Comparison of ENCODE assay signal across 20 cellular contexts in the genomic region with DNA sequence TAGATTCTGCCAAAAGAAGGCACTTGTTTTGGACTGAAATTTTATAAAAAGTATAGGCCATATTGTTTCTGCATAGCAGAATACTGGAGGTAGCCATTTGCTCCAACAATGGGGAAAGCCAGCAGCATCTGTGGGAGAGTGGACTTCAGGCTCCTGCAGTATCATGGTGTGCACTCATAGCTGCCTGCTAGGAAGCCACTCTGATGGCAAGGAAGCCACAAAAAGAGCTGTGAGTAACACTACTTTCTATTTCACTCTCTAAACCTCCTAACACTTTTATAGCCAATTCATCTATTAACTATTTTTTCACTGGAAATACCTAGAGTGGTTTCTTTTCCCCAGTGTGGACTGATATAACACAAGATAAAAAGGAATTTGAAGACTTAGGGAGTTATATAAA.
A peak's percentile ranks its signal among the peaks of the same experiment; 100 is the strongest.
DNase-seq lines count a peak whose midpoint lies in the region; ATAC-seq and TF ChIP-seq lines count a peak whose summit lies in the region.
"Had no signal": no experiment of that assay in that cellular context is flagged by ENCODE, and none has a peak within 500 bp of the region (broad histone marks: within the 10 kb centered on the region; RNA-seq: fewer than 3 reads in every experiment).

No MANE protein-coding gene starts in this region.

- intact Hi-C loops in vagina (cut with DNase I), result no loop called here

- H3K27ac Mint-ChIP-seq in activated T-cell treated with anti-CD3 and anti-CD28 coated beads, Interleukin-2, amount 50 U/mL, for 72 hours, result no peak overlapping the region
- no peak overlapping the region for H3K27ac Mint-ChIP-seq in activated T-cell treated with anti-CD3 and anti-CD28 coated beads, Interleukin-2, amount 50 U/mL, for 24 hours
- no peak overlapping the region for H3K27ac Mint-ChIP-seq in stimulated activated naive CD8-positive, alpha-beta T cell treated with anti-CD3 and anti-CD28 coated beads, Interleukin-15, amount 100 ng/mL, for 72 hours
- H3K27ac Mint-ChIP-seq: CD8-positive, alpha-beta T cell had no signal

- H3K4me3 Mint-ChIP-seq in activated T-cell treated with anti-CD3 and anti-CD28 coated beads, Interleukin-2, amount 50 U/mL, for 72 hours, result no peak overlapping the region
- H3K4me3 Mint-ChIP-seq in activated T-cell treated with anti-CD3 and anti-CD28 coated beads, Interleukin-2, amount 50 U/mL, for 24 hours, result no peak overlapping the region
- no peak overlapping the region for H3K4me3 Mint-ChIP-seq in stimulated activated naive CD8-positive, alpha-beta T cell treated with anti-CD3 and anti-CD28 coated beads, Interleukin-15, amount 100 ng/mL, for 72 hours
- H3K4me3 Mint-ChIP-seq: CD8-positive, alpha-beta T cell had no signal

- H3K4me3 ChIP-seq in vagina, result no peak overlapping the region
- H3K4me3 ChIP-seq: BLaER1, PC-9, SJSA1 had no signal

- peaks cover 0 to 2% of the 10 kb centered on the region in 2 donors for H3K9me3 Mint-ChIP-seq in activated T-cell treated with anti-CD3 and anti-CD28 coated beads, Interleukin-2, amount 50 U/mL, for 72 hours
- H3K9me3 Mint-ChIP-seq in activated T-cell treated with anti-CD3 and anti-CD28 coated beads, Interleukin-2, amount 50 U/mL, for 24 hours, result no peaks in the 10 kb centered on the region
- no peaks in the 10 kb centered on the region for H3K9me3 Mint-ChIP-seq in stimulated activated naive CD8-positive, alpha-beta T cell treated with anti-CD3 and anti-CD28 coated beads, Interleukin-15, amount 100 ng/mL, for 72 hours
- H3K9me3 Mint-ChIP-seq: CD8-positive, alpha-beta T cell had no signal

- TF ChIP-seq POLR2A in vagina (IDR thresholded peaks at IDR 0.05), result no peak

- no peak overlapping the region for H3K27ac ChIP-seq in vagina
- H3K27ac ChIP-seq: BLaER1, PC-9, SJSA1 had no signal

- no peaks in the 10 kb centered on the region for H3K4me1 ChIP-seq in vagina
- H3K4me1 ChIP-seq: BLaER1, SJSA1 had no signal

- H3K36me3 ChIP-seq in vagina, result no peaks in the 10 kb centered on the region
- H3K36me3 ChIP-seq: BLaER1, SJSA1 had no signal

- TF ChIP-seq CTCF in vagina (IDR thresholded peaks at IDR 0.05), result no peak

- DNase-seq in activated T-cell treated with anti-CD3 and anti-CD28 coated beads, Interleukin-2, amount 50 U/mL, for 72 hours, result no peak
- no peak for DNase-seq in activated T-cell treated with anti-CD3 and anti-CD28 coated beads, Interleukin-2, amount 50 U/mL, for 24 hours
- no peak for DNase-seq in stimulated activated naive CD8-positive, alpha-beta T cell treated with anti-CD3 and anti-CD28 coated beads, Interleukin-15, amount 100 ng/mL, for 72 hours
- DNase-seq in DMS153 (lab: John Stamatoyannopoulos, UW) (no peak), NCI-H1436 (lab: John Stamatoyannopoulos, UW) (no peak), vagina (ENCODE audit: extremely low spot score in 2 of 2) (no peak)
- DNase-seq: CD8-positive, alpha-beta T cell; DMS79; H7; KBM-7; NCI-H1436 treated with DMSO at 0.1 percent for 48 hours; NCI-H2029 treated with DMSO at 0.1 percent for 48 hours; NCI-H2171 treated with DMSO at 0.1 percent for 48 hours; NCI-H748 treated with DMSO at 0.1 percent for 48 hours; PC-9; SW 1271 had no signal

- H3K36me3 Mint-ChIP-seq in activated T-cell treated with anti-CD3 and anti-CD28 coated beads, Interleukin-2, amount 50 U/mL, for 72 hours (ENCODE audit: insufficient read depth in 2 of 2), result no peaks in the 10 kb centered on the region
- no peaks in the 10 kb centered on the region for H3K36me3 Mint-ChIP-seq in activated T-cell treated with anti-CD3 and anti-CD28 coated beads, Interleukin-2, amount 50 U/mL, for 24 hours (ENCODE audit: low read depth)
- H3K36me3 Mint-ChIP-seq: CD8-positive, alpha-beta T cell had no signal

- peak; percentile 49 to 64 for ATAC-seq in activated T-cell treated with anti-CD3 and anti-CD28 coated beads, Interleukin-2, amount 50 U/mL, for 72 hours (replicated peaks in 1 of 2)
- ATAC-seq in GM19351 (IDR thresholded peaks at IDR 0.05; ENCODE audit: unreplicated experiment) (peak; percentile 48), HG03378 (IDR thresholded peaks at IDR 0.05; ENCODE audit: unreplicated experiment) (peak; percentile 61)
- peak; percentile 76 for ATAC-seq in stimulated activated naive CD8-positive, alpha-beta T cell treated with anti-CD3 and anti-CD28 coated beads, Interleukin-15, amount 100 ng/mL, for 72 hours
- ATAC-seq: CD8-positive, alpha-beta T cell had no signal

- no peaks in the 10 kb centered on the region for H3K27me3 Mint-ChIP-seq in activated T-cell treated with anti-CD3 and anti-CD28 coated beads, Interleukin-2, amount 50 U/mL, for 72 hours (ENCODE audit: low read depth)
- no peaks in the 10 kb centered on the region for H3K27me3 Mint-ChIP-seq in activated T-cell treated with anti-CD3 and anti-CD28 coated beads, Interleukin-2, amount 50 U/mL, for 24 hours
- no peaks in the 10 kb centered on the region for H3K27me3 Mint-ChIP-seq in stimulated activated naive CD8-positive, alpha-beta T cell treated with anti-CD3 and anti-CD28 coated beads, Interleukin-15, amount 100 ng/mL, for 72 hours

- H3K4me1 Mint-ChIP-seq in activated T-cell treated with anti-CD3 and anti-CD28 coated beads, Interleukin-2, amount 50 U/mL, for 72 hours (ENCODE audit: low read depth), result no peaks in the 10 kb centered on the region
- H3K4me1 Mint-ChIP-seq in activated T-cell treated with anti-CD3 and anti-CD28 coated beads, Interleukin-2, amount 50 U/mL, for 24 hours (ENCODE audit: low read depth), result no peaks in the 10 kb centered on the region
- no peaks in the 10 kb centered on the region for H3K4me1 Mint-ChIP-seq in stimulated activated naive CD8-positive, alpha-beta T cell treated with anti-CD3 and anti-CD28 coated beads, Interleukin-15, amount 100 ng/mL, for 72 hours

- H3K9me3 ChIP-seq in vagina, result no peaks in the 10 kb centered on the region
- H3K9me3 ChIP-seq: BLaER1 had no signal

- H3K27me3 ChIP-seq in vagina, result no peaks in the 10 kb centered on the region
- H3K27me3 ChIP-seq: BLaER1, SJSA1 had no signal
